ENCODE assay signal across 10 cellular contexts in genomic region chr4:186029731-186030421, GRCh38. TPM values are rescaled to one million over a fixed set of nuclear protein-coding genes. Genes with fewer than 3 reads are reported as not detected.
DNase-seq lines count a peak whose midpoint lies in the region; ATAC-seq, FAIRE-seq and TF ChIP-seq lines count a peak whose summit lies in the region.
"Had no signal": no experiment of that assay in that cellular context is flagged by ENCODE, and none has a peak within 500 bp of the region (broad histone marks: within the 10 kb centered on the region; RNA-seq: fewer than 3 reads in every experiment).

No MANE protein-coding gene starts in this region.

- H3K9me3 ChIP-seq in HEK293 (ENCODE audit: control insufficient read depth, insufficient read depth, low read depth, low read length): no peaks in the 10 kb centered on the region
- peaks cover 11% of the 10 kb centered on the region for H3K9me3 ChIP-seq in astrocyte (ENCODE audit: insufficient read depth, low read depth, low read length)
- no peaks in the 10 kb centered on the region for H3K9me3 ChIP-seq in sigmoid colon

- H3K4me2 ChIP-seq in astrocyte (ENCODE audit: low read length): peak overlapping the region; percentile 80

- peak overlapping the region; percentile 57 for H3K4me3 Mint-ChIP-seq in astrocyte (ENCODE audit: unreplicated experiment)
- no peak overlapping the region for H3K4me3 Mint-ChIP-seq in effector memory CD8-positive, alpha-beta T cell
- no peak overlapping the region for H3K4me3 Mint-ChIP-seq in activated CD8-positive, alpha-beta T cell treated with anti-CD3 and anti-CD28 coated beads, Interleukin-2, amount 10 ng/mL, durations not matched to agents 7 days and 5 days

- H2AFZ ChIP-seq in astrocyte (ENCODE audit: low read depth, low read length): peak overlapping the region; percentile 61

- peaks cover 6% of the 10 kb centered on the region for H3K9me3 Mint-ChIP-seq in astrocyte (ENCODE audit: unreplicated experiment)
- no peaks in the 10 kb centered on the region for H3K9me3 Mint-ChIP-seq in effector memory CD8-positive, alpha-beta T cell
- H3K9me3 Mint-ChIP-seq in activated CD8-positive, alpha-beta T cell treated with anti-CD3 and anti-CD28 coated beads, Interleukin-2, amount 10 ng/mL, durations not matched to agents 7 days and 5 days (ENCODE audit: insufficient read depth): no peaks in the 10 kb centered on the region

- POLR2A ChIA-PET in HEK293 (lab: Yijun Ruan, JAX): no interaction called here
- POLR2A ChIA-PET in activated CD8-positive, alpha-beta T cell treated with anti-CD3 and anti-CD28 coated beads, Interleukin-2, amount 10 ng/mL, durations not matched to agents 7 days and 5 days (lab: Charles Lee): no interaction called here

- no peak overlapping the region for H3K4me3 ChIP-seq in HEK293 (ENCODE audit: low read depth, low read length)
- H3K4me3 ChIP-seq in astrocyte (ENCODE audit: insufficient read depth, low read depth, low read length): peak overlapping the region; percentile 19
- H3K4me3 ChIP-seq in sigmoid colon: peak overlapping the region in 3 of 4 donors; percentile 14 to 21 (median 20)

- H4K20me1 ChIP-seq in astrocyte (ENCODE audit: insufficient read depth, low read length): no peaks in the 10 kb centered on the region

- TF ChIP-seq POLR2A in sigmoid colon (IDR thresholded peaks at IDR 0.05): no peak

- TF ChIP-seq EP300 in sigmoid colon (IDR thresholded peaks at IDR 0.05): peak in 3 of 4 donors; percentile 11 to 63 (median 38)

- H3K4me1 Mint-ChIP-seq in astrocyte (ENCODE audit: low read depth, unreplicated experiment): peaks cover 14% of the 10 kb centered on the region
- H3K4me1 Mint-ChIP-seq in effector memory CD8-positive, alpha-beta T cell (ENCODE audit: low read depth in 2 of 2): peaks cover 0 to 2% of the 10 kb centered on the region in 2 donors
- no peaks in the 10 kb centered on the region for H3K4me1 Mint-ChIP-seq in activated CD8-positive, alpha-beta T cell treated with anti-CD3 and anti-CD28 coated beads, Interleukin-2, amount 10 ng/mL, durations not matched to agents 7 days and 5 days (ENCODE audit: low read depth)

- H3K27ac Mint-ChIP-seq in astrocyte (ENCODE audit: unreplicated experiment): peak overlapping the region; percentile 75
- no peak overlapping the region for H3K27ac Mint-ChIP-seq in effector memory CD8-positive, alpha-beta T cell
- no peak overlapping the region for H3K27ac Mint-ChIP-seq in activated CD8-positive, alpha-beta T cell treated with anti-CD3 and anti-CD28 coated beads, Interleukin-2, amount 10 ng/mL, durations not matched to agents 7 days and 5 days
- H3K27ac Mint-ChIP-seq: IgD-negative memory B cell had no signal

- CTCF ChIA-PET in HEK293 (lab: Yijun Ruan, JAX): interaction anchor here (1.6 kb wide), 1 partner anchor 8 kb away, joined by 6 read pairs; no protein-coding TSS in a partner anchor
- CTCF ChIA-PET in activated CD8-positive, alpha-beta T cell treated with anti-CD3 and anti-CD28 coated beads, Interleukin-2, amount 10 ng/mL, durations not matched to agents 7 days and 5 days (lab: Charles Lee): interaction anchor here (1.5 kb wide), 1 partner anchor 8 kb away, joined by 4 read pairs; no protein-coding TSS in a partner anchor

- 46 to 54% methylated on average over 11 of the region's 11 CpGs for WGBS in sigmoid colon, 2 donors

- H3K36me3 ChIP-seq in HEK293 (ENCODE audit: control insufficient read depth in 2 of 2, insufficient read depth in 1 of 2, low read length in 2 of 2) (no peaks in the 10 kb centered on the region), astrocyte (ENCODE audit: insufficient read depth, low read length) (no peaks in the 10 kb centered on the region), sigmoid colon (no peaks in the 10 kb centered on the region)

- TF ChIP-seq CTCF in HEK293 (tag by site-specific recombination; IDR thresholded peaks at IDR 0.05) (no peak), astrocyte (IDR thresholded peaks at IDR 0.05; ENCODE audit: insufficient read depth, low read depth, low read length) (no peak), sigmoid colon (IDR thresholded peaks at IDR 0.05) (no peak)

- peaks cover 4% of the 10 kb centered on the region for H3K27me3 Mint-ChIP-seq in astrocyte (ENCODE audit: low read depth, unreplicated experiment)
- peaks cover 51 to 65% of the 10 kb centered on the region in 2 donors for H3K27me3 Mint-ChIP-seq in effector memory CD8-positive, alpha-beta T cell
- H3K27me3 Mint-ChIP-seq in activated CD8-positive, alpha-beta T cell treated with anti-CD3 and anti-CD28 coated beads, Interleukin-2, amount 10 ng/mL, durations not matched to agents 7 days and 5 days (ENCODE audit: low read depth): no peaks in the 10 kb centered on the region

- peak; percentile 69 for DNase-seq in astrocyte (ENCODE audit: low read depth)
- peak in 34 of 51 donors; percentile 3 to 64 (median 22) for DNase-seq in hypothalamus (lab: John Stamatoyannopoulos, UW)
- peak; percentile 90 for DNase-seq in sigmoid colon
- DNase-seq in kidney glomerular epithelial cell (lab: John Stamatoyannopoulos, UW): no peak
- DNase-seq in stimulated activated CD4-positive, alpha-beta T cell treated with anti-CD3 and anti-CD28 coated beads, Interleukin-2, amount 100 ng/mL, for 48 hours: no peak
- no peak for DNase-seq in effector memory CD8-positive, alpha-beta T cell
- no peak for DNase-seq in activated CD8-positive, alpha-beta T cell treated with anti-CD3 and anti-CD28 coated beads, Interleukin-2, amount 10 ng/mL, durations not matched to agents 7 days and 5 days

- intact Hi-C loops in sigmoid colon (cut with DNase I): loop anchor here (2.0 to 10.0 kb wide), 6 partner anchors 193 to 825 kb away; partner anchors contain the start of genes CFAP97, PDLIM3, SNX25 and SORBS2

- H3K27me3 ChIP-seq in astrocyte (ENCODE audit: insufficient read depth, low read length) (no peaks in the 10 kb centered on the region), sigmoid colon (no peaks in the 10 kb centered on the region)

- ATAC-seq in effector memory CD8-positive, alpha-beta T cell (replicated peaks): no peak
- no peak for ATAC-seq in activated CD8-positive, alpha-beta T cell treated with anti-CD3 and anti-CD28 coated beads, Interleukin-2, amount 10 ng/mL, durations not matched to agents 7 days and 5 days

- H3K9ac ChIP-seq in astrocyte (ENCODE audit: low read length): peak overlapping the region; percentile 51

- H3K27ac ChIP-seq in HEK293 (ENCODE audit: extremely low read depth, low read depth, low read length): no peak overlapping the region
- H3K27ac ChIP-seq in astrocyte (ENCODE audit: low read depth, low read length): peak overlapping the region; percentile 40
- peak overlapping the region; percentile 85 to 90 (median 88) for H3K27ac ChIP-seq in sigmoid colon

- H3K36me3 Mint-ChIP-seq in astrocyte (ENCODE audit: low read depth, unreplicated experiment): peaks cover 6% of the 10 kb centered on the region
- H3K36me3 Mint-ChIP-seq in effector memory CD8-positive, alpha-beta T cell (ENCODE audit: insufficient read depth): no peaks in the 10 kb centered on the region
- H3K36me3 Mint-ChIP-seq in activated CD8-positive, alpha-beta T cell treated with anti-CD3 and anti-CD28 coated beads, Interleukin-2, amount 10 ng/mL, durations not matched to agents 7 days and 5 days (ENCODE audit: low read depth): no peaks in the 10 kb centered on the region

- no peak for FAIRE-seq in astrocyte (lab: Jason Lieb, UNC)
- FAIRE-seq: GM18507 had no signal

- H3K4me1 ChIP-seq in HEK293 (ENCODE audit: control insufficient read depth, insufficient read depth, low read length) (no peaks in the 10 kb centered on the region), astrocyte (ENCODE audit: insufficient read depth, low read length) (peaks cover 19% of the 10 kb centered on the region), sigmoid colon (peaks cover 0 to 70% (median 66%) of the 10 kb centered on the region in 4 donors)

- no peaks in the 10 kb centered on the region for H3K79me2 ChIP-seq in astrocyte (ENCODE audit: insufficient read depth, low read length)

TF ChIP-seq in HEK293, 187 proteins besides CTCF, POLR2A, EP300 and RAD21:
- TF ChIP-seq EGR2 (tag by site-specific recombination; IDR thresholded peaks at IDR 0.05; ENCODE audit: low read depth) (no peak), ZIC2 (tag by site-specific recombination; IDR thresholded peaks at IDR 0.05) (peak; percentile 55; the same call in 1 of the 2 replicates), ZNF132 (tag by site-specific recombination; IDR thresholded peaks at IDR 0.05; ENCODE audit: borderline replicate concordance) (no peak), ZNF629 (tag by site-specific recombination; IDR thresholded peaks at IDR 0.05) (no peak), WT1 (tag by site-specific recombination; IDR thresholded peaks at IDR 0.05) (no peak)
- TF ChIP-seq, protein P1, sequence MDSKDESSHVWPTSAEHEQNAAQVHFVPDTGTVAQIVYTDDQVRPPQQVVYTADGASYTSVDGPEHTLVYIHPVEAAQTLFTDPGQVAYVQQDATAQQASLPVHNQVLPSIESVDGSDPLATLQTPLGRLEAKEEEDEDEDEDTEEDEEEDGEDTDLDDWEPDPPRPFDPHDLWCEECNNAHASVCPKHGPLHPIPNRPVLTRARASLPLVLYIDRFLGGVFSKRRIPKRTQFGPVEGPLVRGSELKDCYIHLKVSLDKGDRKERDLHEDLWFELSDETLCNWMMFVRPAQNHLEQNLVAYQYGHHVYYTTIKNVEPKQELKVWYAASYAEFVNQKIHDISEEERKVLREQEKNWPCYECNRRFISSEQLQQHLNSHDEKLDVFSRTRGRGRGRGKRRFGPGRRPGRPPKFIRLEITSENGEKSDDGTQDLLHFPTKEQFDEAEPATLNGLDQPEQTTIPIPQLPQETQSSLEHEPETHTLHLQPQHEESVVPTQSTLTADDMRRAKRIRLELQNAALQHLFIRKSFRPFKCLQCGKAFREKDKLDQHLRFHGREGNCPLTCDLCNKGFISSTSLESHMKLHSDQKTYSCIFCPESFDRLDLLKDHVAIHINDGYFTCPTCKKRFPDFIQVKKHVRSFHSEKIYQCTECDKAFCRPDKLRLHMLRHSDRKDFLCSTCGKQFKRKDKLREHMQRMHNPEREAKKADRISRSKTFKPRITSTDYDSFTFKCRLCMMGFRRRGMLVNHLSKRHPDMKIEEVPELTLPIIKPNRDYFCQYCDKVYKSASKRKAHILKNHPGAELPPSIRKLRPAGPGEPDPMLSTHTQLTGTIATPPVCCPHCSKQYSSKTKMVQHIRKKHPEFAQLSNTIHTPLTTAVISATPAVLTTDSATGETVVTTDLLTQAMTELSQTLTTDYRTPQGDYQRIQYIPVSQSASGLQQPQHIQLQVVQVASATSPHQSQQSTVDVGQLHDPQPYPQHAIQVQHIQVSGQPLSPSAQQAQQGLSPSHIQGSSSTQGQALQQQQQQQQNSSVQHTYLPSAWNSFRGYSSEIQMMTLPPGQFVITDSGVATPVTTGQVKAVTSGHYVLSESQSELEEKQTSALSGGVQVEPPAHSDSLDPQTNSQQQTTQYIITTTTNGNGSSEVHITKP (tag by site-specific recombination; IDR thresholded peaks at IDR 0.05): no peak
TF ChIP-seq in HEK293: peak in this region for 1.

RNA-seq across cellular contexts. Expression of gene TLR3, which starts 39.1 kb away (rescaled TPM):
- 1.9 and 2.6 TPM in 2 replicates for total RNA-seq in astrocyte
- 1 to 10 TPM; 3.0 to 8.2 (median 5.0) TPM for total RNA-seq in sigmoid colon
- polyA plus RNA-seq in sigmoid colon: 1 to 10 TPM; 1.8 to 5.2 (median 2.4) TPM
- total RNA-seq in activated CD8-positive, alpha-beta T cell treated with anti-CD3 and anti-CD28 coated beads, Interleukin-2, amount 10 ng/mL, durations not matched to agents 7 days and 5 days: under 1 TPM; 0.53 to 0.70 TPM
- polyA plus RNA-seq: IgD-negative memory B cell had no signal

Comparison
In these comparisons a context has a peak if more than half of its experiments do, and no peak if none do; other contexts are left out.
1. DNase-seq: peak in astrocyte (single experiment), hypothalamus (34 of 51) and sigmoid colon (single experiment); none in kidney glomerular epithelial cell (single experiment), stimulated activated CD4-positive, alpha-beta T cell treated with anti-CD3 and anti-CD28 coated beads, Interleukin-2, amount 100 ng/mL, for 48 hours (0 of 2), effector memory CD8-positive, alpha-beta T cell (0 of 3) and activated CD8-positive, alpha-beta T cell treated with anti-CD3 and anti-CD28 coated beads, Interleukin-2, amount 10 ng/mL, durations not matched to agents 7 days and 5 days (single experiment).